13 cellular contexts compared by ENCODE assay signal in the genomic region with DNA sequence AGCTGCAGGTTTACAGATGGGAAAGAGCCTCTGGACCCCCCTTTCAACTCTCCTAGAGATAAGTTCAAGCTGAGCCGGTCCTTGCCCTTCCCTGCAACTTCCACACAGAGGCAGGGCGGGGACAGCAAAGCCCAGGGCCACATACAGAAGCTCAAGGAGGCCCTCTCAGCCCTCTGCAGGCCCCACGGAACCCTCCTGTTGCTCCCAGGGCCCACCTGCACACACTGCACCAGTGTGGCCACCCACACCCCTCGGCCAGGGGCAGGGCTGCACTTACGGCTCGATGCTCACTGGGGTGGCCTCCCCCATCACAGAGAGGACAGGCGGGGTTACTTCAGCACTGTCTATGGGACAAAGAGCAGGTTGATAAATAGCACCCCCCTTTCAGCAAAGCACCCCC. TPM values are rescaled to one million over a fixed set of nuclear protein-coding genes. Genes with fewer than 3 reads are reported as not detected.
A peak's percentile ranks its signal among the peaks of the same experiment; 100 is the strongest.
DNase-seq lines count a peak whose midpoint lies in the region; ATAC-seq and TF ChIP-seq lines count a peak whose summit lies in the region.
"Had no signal": no experiment of that assay in that cellular context is flagged by ENCODE, and none has a peak within 500 bp of the region (broad histone marks: within the 10 kb centered on the region; RNA-seq: fewer than 3 reads in every experiment).

No MANE protein-coding gene starts in this region.

- H3K27me3 Mint-ChIP-seq in activated CD4-positive, alpha-beta T cell treated with anti-CD3 and anti-CD28 coated beads, Interleukin-2, amount 10 ng/mL, durations not matched to agents 24 days and 14 days = no peaks in the 10 kb centered on the region

- BruUV-seq in Panc1 (replicated peaks; lab: Mats Ljungman, UMichigan) = no TSS peak

- intact Hi-C loops in activated CD4-positive, alpha-beta T cell treated with anti-CD3 and anti-CD28 coated beads, Interleukin-2, amount 10 ng/mL, durations not matched to agents 24 days and 14 days (cut with micrococcal nuclease) = loop anchor here (5.0 kb wide), 1 partner anchor 160 kb away; the partner anchor contains the start of gene ZNF410
- intact Hi-C loops in Panc1 (cut with micrococcal nuclease; ENCODE audit: unreplicated experiment) = no loop called here

- H3K27me3 ChIP-seq in Panc1 (ENCODE audit: control insufficient read depth, insufficient read depth, low read length) = no peaks in the 10 kb centered on the region

- H3K27ac Mint-ChIP-seq in activated CD4-positive, alpha-beta T cell treated with anti-CD3 and anti-CD28 coated beads, Interleukin-2, amount 10 ng/mL, durations not matched to agents 24 days and 14 days = peak overlapping the region; percentile 60

- H3K36me3 Mint-ChIP-seq in activated CD4-positive, alpha-beta T cell treated with anti-CD3 and anti-CD28 coated beads, Interleukin-2, amount 10 ng/mL, durations not matched to agents 24 days and 14 days (ENCODE audit: low read depth) = peaks cover 61% of the 10 kb centered on the region

- peaks cover 32% of the 10 kb centered on the region for H3K4me1 Mint-ChIP-seq in activated CD4-positive, alpha-beta T cell treated with anti-CD3 and anti-CD28 coated beads, Interleukin-2, amount 10 ng/mL, durations not matched to agents 24 days and 14 days

- H3K4me3 Mint-ChIP-seq in activated CD4-positive, alpha-beta T cell treated with anti-CD3 and anti-CD28 coated beads, Interleukin-2, amount 10 ng/mL, durations not matched to agents 24 days and 14 days = no peak overlapping the region

- POLR2A ChIA-PET in Panc1 (lab: Charles Lee) = no interaction called here

- ATAC-seq in Panc1 = no peak

- peaks cover 69% of the 10 kb centered on the region for H3K4me1 ChIP-seq in Panc1 (ENCODE audit: control insufficient read depth, insufficient read depth, low read length)

- no peak for TF ChIP-seq CTCF in Panc1 (IDR thresholded peaks at IDR 0.05)

- H3K4me3 ChIP-seq in Panc1 (ENCODE audit: low read depth in 2 of 2, low read length in 2 of 2) = no peak overlapping the region

- H3K9me3 ChIP-seq in Panc1 (ENCODE audit: control insufficient read depth, insufficient read depth, low read depth, low read length) = no peaks in the 10 kb centered on the region

- no peak for DNase-seq in activated CD4-positive, alpha-beta T cell treated with anti-CD3 and anti-CD28 coated beads, Interleukin-2, amount 10 ng/mL, durations not matched to agents 24 days and 14 days
- no peak for DNase-seq in activated CD4-positive, alpha-beta T cell treated with anti-CD3 and anti-CD28 coated beads for 4 hours
- DNase-seq in Panc1 (ENCODE audit: low read depth, low spot score) = no peak
- no peak for DNase-seq in epithelial cell of prostate (ENCODE audit: low read depth, low spot score)
- DNase-seq in stimulated activated CD8-positive, alpha-beta memory T cell treated with anti-CD3 and anti-CD28 coated beads, Interleukin-4, amount 100 ng/mL, for 48 hours = peak; percentile 21
- no peak for DNase-seq in NCI-H774 (lab: John Stamatoyannopoulos, UW)
- DNase-seq in SW 1271 (lab: John Stamatoyannopoulos, UW) = no peak
- no peak for DNase-seq in NCI-H2029 treated with DMSO at 0.1 percent for 48 hours (lab: John Stamatoyannopoulos, UW)
- DNase-seq: 8988T; effector CD4-positive, alpha-beta T cell; kidney; NCI-H446; retina had no signal

- H3K27ac ChIP-seq in Panc1 (ENCODE audit: low read length) = peak overlapping the region; percentile 39; the same call in 1 of the 2 replicates
- peak overlapping the region; percentile 89 for H3K27ac ChIP-seq in epithelial cell of prostate

- peaks cover 14% of the 10 kb centered on the region for H3K36me3 ChIP-seq in Panc1 (ENCODE audit: control insufficient read depth, insufficient read depth, low read length)

- CTCF ChIA-PET in Panc1 (lab: Charles Lee) = no interaction called here

- in situ Hi-C loops in Panc1 (cut with HindIII; ENCODE audit: low pct_unique_long_range_greater_than_20kb, low sequenced_read_pairs) = no loop called here

- no peaks in the 10 kb centered on the region for H3K9me3 Mint-ChIP-seq in activated CD4-positive, alpha-beta T cell treated with anti-CD3 and anti-CD28 coated beads, Interleukin-2, amount 10 ng/mL, durations not matched to agents 24 days and 14 days

RNA-seq across cellular contexts. Expression of gene PNMA1, which starts 13.0 kb away (rescaled TPM):
- total RNA-seq in activated CD4-positive, alpha-beta T cell treated with anti-CD3 and anti-CD28 coated beads, Interleukin-2, amount 10 ng/mL, durations not matched to agents 24 days and 14 days = 29.7 and 30.4 TPM in 2 replicates
- total RNA-seq in Panc1 (2021; ENCODE audit: unreplicated experiment) = 49.7 TPM
- 45.4 TPM for polyA plus RNA-seq in Panc1 (2012; ENCODE audit: insufficient read length)
